1 cellular context compared by ENCODE assay signal in genomic region chr10:13990392-13990805, GRCh38.
TF ChIP-seq lines count a peak whose summit lies in the region.

No MANE protein-coding gene starts in this region.

TF ChIP-seq in WTC11, 78 proteins besides CTCF, POLR2A, EP300 and RAD21 (continued from another document):
- TF ChIP-seq ZNF425 (CRISPR knock-in tag; conservative IDR thresholded peaks at IDR 0.05): no peak
- no peak for TF ChIP-seq ZNF416 (CRISPR knock-in tag; IDR thresholded peaks at IDR 0.05)
- TF ChIP-seq ZNF281 (CRISPR knock-in tag; IDR thresholded peaks at IDR 0.05): no peak
- TF ChIP-seq TEAD4 (CRISPR knock-in tag; IDR thresholded peaks at IDR 0.05): no peak
